In the genomic region with DNA sequence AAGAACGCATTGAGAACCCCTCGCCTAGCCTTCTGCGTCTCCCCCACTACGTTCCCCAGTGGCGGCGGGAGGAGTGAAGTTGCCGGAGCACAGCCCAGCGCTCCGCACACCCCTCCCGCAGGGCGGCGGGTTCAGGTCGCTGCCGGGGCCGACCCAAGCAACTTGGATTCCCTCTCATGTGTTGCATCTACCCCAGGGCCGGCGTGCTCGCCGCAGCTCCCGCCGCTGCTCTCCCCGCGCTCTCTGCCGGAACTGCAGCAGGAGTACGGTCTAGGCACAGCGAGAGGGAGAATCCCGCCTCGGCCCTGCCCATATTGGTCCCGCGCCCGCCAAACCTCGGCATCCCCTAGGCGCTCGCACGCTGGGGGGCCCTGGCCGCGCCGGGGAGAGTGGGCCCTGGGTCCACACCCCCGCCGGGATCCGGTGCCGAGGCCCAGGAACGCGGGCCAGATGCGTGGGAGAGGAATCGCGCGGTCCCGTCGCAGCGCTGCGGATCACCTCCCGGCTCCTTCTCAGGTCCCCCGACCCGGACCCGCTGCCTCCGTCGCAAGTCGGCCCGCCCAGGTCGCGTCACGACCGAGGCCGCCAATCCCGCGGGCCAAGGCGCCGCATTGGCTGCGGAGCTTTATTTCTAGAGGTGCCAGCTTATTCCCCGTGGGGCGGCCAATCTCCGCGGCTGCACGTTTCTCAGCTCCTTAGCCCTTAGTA, we compare ENCODE assay signal across 8 cellular contexts. TPM values are rescaled to one million over a fixed set of nuclear protein-coding genes. Genes with fewer than 3 reads are reported as not detected.
DNase-seq lines count a peak whose midpoint lies in the region; ATAC-seq and TF ChIP-seq lines count a peak whose summit lies in the region.

No MANE protein-coding gene starts in this region.

- H3K4me1 Mint-ChIP-seq in nephron progenitor cell, result peaks cover 37% of the 10 kb centered on the region
- peaks cover 39% of the 10 kb centered on the region for H3K4me1 Mint-ChIP-seq in stimulated activated naive CD8-positive, alpha-beta T cell treated with anti-CD3 and anti-CD28 coated beads, Interleukin-15, Interleukin-2, amounts not matched to agents 100 ng/mL and 50 ng/mL, for 24 hours (ENCODE audit: low read depth)

- BruUV-seq in Panc1 (replicated peaks; lab: Mats Ljungman, UMichigan), result no TSS peak

- peaks cover 11% of the 10 kb centered on the region for H3K36me3 Mint-ChIP-seq in nephron progenitor cell (ENCODE audit: low read depth)
- peaks cover 29% of the 10 kb centered on the region for H3K36me3 Mint-ChIP-seq in stimulated activated naive CD8-positive, alpha-beta T cell treated with anti-CD3 and anti-CD28 coated beads, Interleukin-15, Interleukin-2, amounts not matched to agents 100 ng/mL and 50 ng/mL, for 24 hours (ENCODE audit: low read depth)

- H3K27ac ChIP-seq in HUES6 (ENCODE audit: low read depth, low read length) (peak overlapping the region; percentile 75), Panc1 (ENCODE audit: low read length) (peak overlapping the region; percentile 72)

- H3K36me3 ChIP-seq in HUES6 (ENCODE audit: control insufficient read depth, insufficient read depth, low read length), result peaks cover 8% of the 10 kb centered on the region
- peaks cover 3% of the 10 kb centered on the region; the same call in 1 of the 2 replicates for H3K36me3 ChIP-seq in Panc1 (ENCODE audit: control insufficient read depth, insufficient read depth, low read length)

- CTCF ChIA-PET in Panc1 (lab: Charles Lee), result interaction anchor here (0.6 kb wide), 1 partner anchor 213 kb away, joined by 5 read pairs; no protein-coding TSS in a partner anchor

- no peaks in the 10 kb centered on the region for H3K9me3 Mint-ChIP-seq in nephron progenitor cell
- H3K9me3 Mint-ChIP-seq in stimulated activated naive CD8-positive, alpha-beta T cell treated with anti-CD3 and anti-CD28 coated beads, Interleukin-15, Interleukin-2, amounts not matched to agents 100 ng/mL and 50 ng/mL, for 24 hours, result no peaks in the 10 kb centered on the region

- in situ Hi-C loops in Panc1 (cut with HindIII; ENCODE audit: low pct_unique_long_range_greater_than_20kb, low sequenced_read_pairs), result no loop called here

- no peak for TF ChIP-seq CTCF in Panc1 (IDR thresholded peaks at IDR 0.05)
- TF ChIP-seq CTCF in fibroblast of pulmonary artery (IDR thresholded peaks at IDR 0.05; ENCODE audit: low read length, missing control alignments), result no peak
- no peak for TF ChIP-seq CTCF in nephron progenitor cell (IDR thresholded peaks at IDR 0.05)

- no peaks in the 10 kb centered on the region for H3K27me3 Mint-ChIP-seq in nephron progenitor cell (ENCODE audit: low read depth, poor library complexity)
- H3K27me3 Mint-ChIP-seq in stimulated activated naive CD8-positive, alpha-beta T cell treated with anti-CD3 and anti-CD28 coated beads, Interleukin-15, Interleukin-2, amounts not matched to agents 100 ng/mL and 50 ng/mL, for 24 hours, result no peaks in the 10 kb centered on the region

- POLR2A ChIA-PET in Panc1 (lab: Charles Lee), result no interaction called here

- H3K4me3 ChIP-seq in HUES6 (ENCODE audit: low read depth, low read length) (peak overlapping the region; percentile 98), Panc1 (ENCODE audit: low read depth in 2 of 2, low read length in 2 of 2) (peak overlapping the region; percentile 72 to 93), fibroblast of pulmonary artery (replicated peaks; ENCODE audit: low read depth, low read length) (peak overlapping the region; percentile 88)

- H3K4me3 Mint-ChIP-seq in nephron progenitor cell, result peak overlapping the region; percentile 96
- peak overlapping the region; percentile 97 for H3K4me3 Mint-ChIP-seq in stimulated activated naive CD8-positive, alpha-beta T cell treated with anti-CD3 and anti-CD28 coated beads, Interleukin-15, Interleukin-2, amounts not matched to agents 100 ng/mL and 50 ng/mL, for 24 hours

- H3K9ac ChIP-seq in HUES6 (ENCODE audit: low read length), result peak overlapping the region; percentile 93

- ATAC-seq in GM21423 (IDR thresholded peaks at IDR 0.05; ENCODE audit: unreplicated experiment) (peak; percentile 33), Panc1 (peak; percentile 94)

- DNase-seq in DMS 273 (lab: John Stamatoyannopoulos, UW; ENCODE audit: unreplicated experiment) (peak; percentile 98), Panc1 (ENCODE audit: low read depth, low spot score) (no peak), fibroblast of pulmonary artery (ENCODE audit: low read depth) (peak; percentile 74), nephron progenitor cell (peak; percentile 82)
- DNase-seq in activated T-helper 9 cell treated with anti-CD3 and anti-CD28 coated beads, Interleukin-2, amount 50 U/mL, for 16 hours (ENCODE audit: low read depth), result peak; percentile 79

- peaks cover 5% of the 10 kb centered on the region; the same call in 1 of the 2 replicates for H3K4me1 ChIP-seq in HUES6 (ENCODE audit: control insufficient read depth, insufficient read depth, low read length)
- H3K4me1 ChIP-seq in Panc1 (ENCODE audit: control insufficient read depth, insufficient read depth, low read length), result peaks cover 18% of the 10 kb centered on the region

- intact Hi-C loops in Panc1 (cut with micrococcal nuclease; ENCODE audit: unreplicated experiment), result no loop called here

- H3K27me3 ChIP-seq in HUES6 (ENCODE audit: control insufficient read depth, insufficient read depth, low read length) (peaks cover 42% of the 10 kb centered on the region), Panc1 (ENCODE audit: control insufficient read depth, insufficient read depth, low read length) (peaks cover 25% of the 10 kb centered on the region)

- H3K9me3 ChIP-seq in HUES6 (ENCODE audit: control insufficient read depth, insufficient read depth, low read depth, low read length) (no peaks in the 10 kb centered on the region), Panc1 (ENCODE audit: control insufficient read depth, insufficient read depth, low read depth, low read length) (no peaks in the 10 kb centered on the region)

- peak overlapping the region; percentile 94 for H3K27ac Mint-ChIP-seq in nephron progenitor cell
- peak overlapping the region; percentile 97 for H3K27ac Mint-ChIP-seq in stimulated activated naive CD8-positive, alpha-beta T cell treated with anti-CD3 and anti-CD28 coated beads, Interleukin-15, Interleukin-2, amounts not matched to agents 100 ng/mL and 50 ng/mL, for 24 hours

RNA-seq across cellular contexts. Expression of a gene that starts 0.6 kb away (rescaled TPM):
- total RNA-seq in Panc1 (2021; ENCODE audit: unreplicated experiment), result 15.4 TPM
- 14.4 TPM for polyA plus RNA-seq in Panc1 (2012; ENCODE audit: insufficient read length)
